In the genomic region with DNA sequence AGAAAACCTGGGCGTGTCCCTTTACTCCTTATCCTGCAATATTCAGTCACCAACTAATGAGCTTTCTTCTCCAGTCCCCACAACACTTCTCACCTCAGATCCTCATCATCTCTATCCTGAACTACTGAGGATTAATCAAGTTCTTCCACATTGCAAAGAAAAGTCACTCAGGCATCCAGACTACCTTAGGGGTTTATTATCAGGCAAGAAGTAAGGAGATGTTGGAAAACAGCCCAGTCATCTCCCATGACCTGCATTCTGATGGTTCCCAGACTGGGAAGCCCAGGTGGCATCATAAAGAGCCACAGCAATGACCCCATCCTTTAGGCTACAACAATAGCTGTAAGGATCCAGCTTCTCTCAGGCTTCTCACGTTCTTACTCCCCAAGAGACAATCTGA, we compare ENCODE assay signal across 14 cellular contexts.
"Had no signal": no experiment of that assay in that cellular context is flagged by ENCODE, and none has a peak within 500 bp of the region (broad histone marks: within the 10 kb centered on the region; RNA-seq: fewer than 3 reads in every experiment).

No MANE protein-coding gene starts in this region.

- ATAC-seq: left lobe of liver; right lobe of liver; stimulated activated naive CD8-positive, alpha-beta T cell treated with anti-CD3 and anti-CD28 coated beads, Interleukin-15, Interleukin-2, amounts not matched to agents 100 U/mL and 50 U/mL, for 24 hours had no signal

- H3K27ac Mint-ChIP-seq: memory B cell, neural progenitor cell, progenitor cell of endocrine pancreas had no signal

- DNase-seq: dorsolateral prefrontal cortex; effector CD4-positive, alpha-beta T cell; right lobe of liver; small intestine; stimulated activated CD4-positive, alpha-beta T cell treated with anti-CD3 and anti-CD28 coated beads, Interleukin-15, amount 100 ng/mL, for 24 hours; stimulated activated CD4-positive, alpha-beta T cell treated with anti-CD3 and anti-CD28 coated beads, Interleukin-2, amount 100 ng/mL, for 48 hours; stimulated activated naive CD8-positive, alpha-beta T cell treated with anti-CD3 and anti-CD28 coated beads, Interleukin-15, Interleukin-2, amounts not matched to agents 100 U/mL and 50 U/mL, for 24 hours had no signal

- H3K36me3 Mint-ChIP-seq: memory B cell, neural progenitor cell had no signal

- H3K27me3 Mint-ChIP-seq: memory B cell, progenitor cell of endocrine pancreas had no signal

- H3K4me3 Mint-ChIP-seq: memory B cell, neural progenitor cell had no signal

- H3K9me3 Mint-ChIP-seq: memory B cell, neural progenitor cell had no signal

- H3K9me3 ChIP-seq: right lobe of liver, thoracic aorta, tibial nerve, upper lobe of left lung had no signal
